In genomic region chr5:123844873-123845272, GRCh38 we compare ENCODE assay signal across 1 cellular context.
TF ChIP-seq lines count a peak whose summit lies in the region.

No MANE protein-coding gene starts in this region.

TF ChIP-seq in GM23338, 12 proteins besides CTCF, POLR2A, EP300 and RAD21 (continued from another document):
- no peak for TF ChIP-seq REST (IDR thresholded peaks at IDR 0.05; ENCODE audit: unreplicated experiment)
